Comparison of ENCODE assay signal across 9 cellular contexts in genomic region chr9:97900738-97901565, GRCh38. TPM values are rescaled to one million over a fixed set of nuclear protein-coding genes. Genes with fewer than 3 reads are reported as not detected.
A peak's percentile ranks its signal among the peaks of the same experiment; 100 is the strongest.
DNase-seq lines count a peak whose midpoint lies in the region; ATAC-seq, FAIRE-seq and TF ChIP-seq lines count a peak whose summit lies in the region.
"Had no signal": no experiment of that assay in that cellular context is flagged by ENCODE, and none has a peak within 500 bp of the region (broad histone marks: within the 10 kb centered on the region; RNA-seq: fewer than 3 reads in every experiment).

No MANE protein-coding gene starts in this region.

- no peaks in the 10 kb centered on the region for H3K27me3 Mint-ChIP-seq in CD4-positive, alpha-beta memory T cell

- no peak overlapping the region for H3K4me3 ChIP-seq in CD4-positive, alpha-beta memory T cell (ENCODE audit: low read length in 2 of 2)
- H3K4me3 ChIP-seq in cardiac fibroblast (replicated peaks in 1 of 2; ENCODE audit: low read depth in 2 of 2, low read length in 2 of 2) (no peak overlapping the region), lower lobe of right lung (no peak overlapping the region)

- POLR2A ChIA-PET in CD4-positive, alpha-beta memory T cell (lab: Charles Lee; ENCODE audit: partially characterized antibody), result interaction anchor here (0.9 to 15.8 kb wide), 6 partner anchors 9 to 355 kb away, joined by 3 to 746 read pairs (median 30); partner anchors contain the start of genes ANP32B, TBC1D2 and TRMO

- peak; percentile 58 for FAIRE-seq in GM18507 (lab: Jason Lieb, UNC)

- ATAC-seq in lower lobe of right lung (peak; percentile 58 to 68), HG03521 (IDR thresholded peaks at IDR 0.05; ENCODE audit: unreplicated experiment) (no peak), HG03571 (IDR thresholded peaks at IDR 0.05; ENCODE audit: unreplicated experiment) (no peak)

- intact Hi-C loops in CD4-positive, alpha-beta memory T cell (cut with micrococcal nuclease), result loop anchor here (1.0 to 5.0 kb wide), 5 partner anchors 11 to 356 kb away; partner anchors contain the start of genes TBC1D2, TRMO and XPA
- intact Hi-C loops in lower lobe of right lung (cut with DNase I), result no loop called here

- H3K36me3 Mint-ChIP-seq in CD4-positive, alpha-beta memory T cell, result peaks cover 15 to 23% of the 10 kb centered on the region in 2 donors

- peaks cover 59% of the 10 kb centered on the region for H3K4me1 ChIP-seq in CD4-positive, alpha-beta memory T cell (ENCODE audit: insufficient read depth, low read length)
- H3K4me1 ChIP-seq in lower lobe of right lung, result peaks cover 11% of the 10 kb centered on the region

- H3K9me3 ChIP-seq in CD4-positive, alpha-beta memory T cell (ENCODE audit: control insufficient read depth in 1 of 2, low read length in 2 of 2), result no peaks in the 10 kb centered on the region
- no peaks in the 10 kb centered on the region for H3K9me3 ChIP-seq in lower lobe of right lung

- H3K36me3 ChIP-seq in CD4-positive, alpha-beta memory T cell (ENCODE audit: insufficient read depth, low read length), result no peaks in the 10 kb centered on the region
- peaks cover 40% of the 10 kb centered on the region for H3K36me3 ChIP-seq in lower lobe of right lung

- peak overlapping the region; percentile 75 to 93 (median 92) for H3K27ac Mint-ChIP-seq in CD4-positive, alpha-beta memory T cell

- H3K4me1 Mint-ChIP-seq in CD4-positive, alpha-beta memory T cell, result peaks cover 33 to 63% (median 45%) of the 10 kb centered on the region in 4 donors

- peak overlapping the region; percentile 21 for H3K27ac ChIP-seq in CD4-positive, alpha-beta memory T cell (ENCODE audit: low read depth, low read length)
- no peak overlapping the region for H3K27ac ChIP-seq in lower lobe of right lung

- DNase-seq in CD4-positive, alpha-beta memory T cell, result peak; percentile 39 to 54 (median 43)
- no peak for DNase-seq in GM18507 (ENCODE audit: extremely low spot score, insufficient read length, low read depth)
- DNase-seq in NCI-H446 (lab: John Stamatoyannopoulos, UW), result peak; percentile 1 to 57
- DNase-seq in cardiac fibroblast (ENCODE audit: low read depth in 2 of 2), result peak; percentile 73 to 75
- DNase-seq in lower lobe of right lung, result no peak
- DNase-seq in GOT3 (lab: John Stamatoyannopoulos, UW), result no peak

- no peaks in the 10 kb centered on the region for H3K27me3 ChIP-seq in CD4-positive, alpha-beta memory T cell (ENCODE audit: insufficient read depth, low read length)
- no peaks in the 10 kb centered on the region for H3K27me3 ChIP-seq in lower lobe of right lung (ENCODE audit: low read depth)

- H3K4me3 Mint-ChIP-seq in CD4-positive, alpha-beta memory T cell, result peak overlapping the region in 3 of 8 donors; percentile 20 to 59 (median 43)

- TF ChIP-seq CTCF in cardiac fibroblast (IDR thresholded peaks at IDR 0.05; ENCODE audit: low read depth, low read length) (peak; percentile 79), lower lobe of right lung (IDR thresholded peaks at IDR 0.05) (peak; percentile 68)

- CTCF ChIA-PET in CD4-positive, alpha-beta memory T cell (lab: Charles Lee; ENCODE audit: partially characterized antibody), result interaction anchor here (0.7 to 11.2 kb wide), 35 partner anchors 11 to 363 kb away, joined by 3 to 312 read pairs (median 4); partner anchors contain the start of genes NCBP1, TRMO, TSTD2 and XPA

- H3K9me3 Mint-ChIP-seq in CD4-positive, alpha-beta memory T cell, result no peaks in the 10 kb centered on the region

RNA-seq across cellular contexts. Expression of gene TRMO, which starts 21.3 kb away (rescaled TPM):
- total RNA-seq in CD4-positive, alpha-beta memory T cell, result 10 to 100 TPM; 51.6 to 59.5 TPM
- 10 to 100 TPM; 21.7 to 31.2 TPM for polyA plus RNA-seq in CD4-positive, alpha-beta memory T cell
- total RNA-seq in lower lobe of right lung, result 18.8 TPM

RNA-seq across cellular contexts. Expression of gene HEMGN, which starts 37.0 kb away (rescaled TPM):
- total RNA-seq in CD4-positive, alpha-beta memory T cell, result 1 to 10 TPM; 1.6 to 2.3 TPM
- polyA plus RNA-seq in CD4-positive, alpha-beta memory T cell, result 1 to 10 TPM; 3.4 to 4.0 TPM
- 0.56 TPM for total RNA-seq in lower lobe of right lung

RNA-seq across cellular contexts. Expression of gene FOXE1, which starts 47.9 kb away (rescaled TPM):
- total RNA-seq in CD4-positive, alpha-beta memory T cell, result not detected
- polyA plus RNA-seq in CD4-positive, alpha-beta memory T cell, result not detected
- total RNA-seq in lower lobe of right lung, result not detected
- total RNA-seq: T-helper 1 cell treated with Interleukin-12 subunit alpha and Interleukin-12 subunit beta and Interleukin-4 antibody, amounts not matched to agents 30 ng/mL and 1 ng/mL, for 36 hours had no signal

Comparison
In these comparisons a context has a peak if more than half of its experiments do, and no peak if none do; other contexts are left out.
1. DNase-seq: peak in CD4-positive, alpha-beta memory T cell (5 of 5), NCI-H446 (2 of 2) and cardiac fibroblast (2 of 2); none in GM18507 (single experiment), lower lobe of right lung (single experiment) and GOT3 (single experiment).
2. ATAC-seq: peak in lower lobe of right lung (2 of 2); none in HG03521 (single experiment) and HG03571 (single experiment).